Comparison of ENCODE assay signal across 30 cellular contexts in genomic region chr5:98415663-98416062, GRCh38.
DNase-seq lines count a peak whose midpoint lies in the region; ATAC-seq and TF ChIP-seq lines count a peak whose summit lies in the region.
"Had no signal": no experiment of that assay in that cellular context is flagged by ENCODE, and none has a peak within 500 bp of the region (broad histone marks: within the 10 kb centered on the region; RNA-seq: fewer than 3 reads in every experiment).

No MANE protein-coding gene starts in this region.

- H3K9me3 ChIP-seq in adipocyte (ENCODE audit: control insufficient read depth, low read length): no peaks in the 10 kb centered on the region
- H3K9me3 ChIP-seq: A549, BE2C, esophagus squamous epithelium had no signal

- H3K9ac ChIP-seq in adipocyte (ENCODE audit: low read length): peak overlapping the region; percentile 32

- peaks cover 61% of the 10 kb centered on the region for H3K4me1 Mint-ChIP-seq in HFFc6 (ENCODE audit: low read depth)
- H3K4me1 Mint-ChIP-seq: activated B cell treated with CpG ODN at 0.5 μM for 24 hours; endodermal cell; mesothelial cell of epicardium; naive thymus-derived CD8-positive, alpha-beta T cell; stimulated activated naive CD8-positive, alpha-beta T cell treated with anti-CD3 and anti-CD28 coated beads, Interleukin-15, amount 100 ng/mL, for 72 hours had no signal

- H3K27ac Mint-ChIP-seq in HFFc6: peak overlapping the region; percentile 100
- H3K27ac Mint-ChIP-seq: activated B cell treated with CpG ODN at 0.5 μM for 24 hours; endodermal cell; mesothelial cell of epicardium; naive thymus-derived CD8-positive, alpha-beta T cell; stimulated activated naive CD8-positive, alpha-beta T cell treated with anti-CD3 and anti-CD28 coated beads, Interleukin-15, amount 100 ng/mL, for 72 hours had no signal

- H3K4me3 ChIP-seq in adipocyte (ENCODE audit: low read length): no peak overlapping the region
- H3K4me3 ChIP-seq: A549, cardiac muscle cell, esophagus squamous epithelium, MG63 had no signal

- no peaks in the 10 kb centered on the region for H3K27me3 ChIP-seq in adipocyte (replicated peaks; ENCODE audit: control insufficient read depth, insufficient read depth, low read length)
- H3K27me3 ChIP-seq: BE2C, cardiac muscle cell, esophagus squamous epithelium, MG63 had no signal

- H3K4me1 ChIP-seq in adipocyte (ENCODE audit: control insufficient read depth, insufficient read depth, low read length): peaks cover 38% of the 10 kb centered on the region
- H3K4me1 ChIP-seq: A549, BE2C, esophagus squamous epithelium had no signal

- peak overlapping the region; percentile 70 for H3K4me3 Mint-ChIP-seq in HFFc6
- H3K4me3 Mint-ChIP-seq: activated B cell treated with CpG ODN at 0.5 μM for 24 hours; endodermal cell; mesothelial cell of epicardium; naive thymus-derived CD8-positive, alpha-beta T cell; stimulated activated naive CD8-positive, alpha-beta T cell treated with anti-CD3 and anti-CD28 coated beads, Interleukin-15, amount 100 ng/mL, for 72 hours had no signal

- DNase-seq in A172 (ENCODE audit: low spot score) (peak; percentile 13), HFFc6 (no peak), adipocyte (ENCODE audit: low read depth) (no peak), kidney tubule cell (ENCODE audit: low spot score) (peak; percentile 53), NCI-H2081 (lab: John Stamatoyannopoulos, UW) (no peak), NCI-H82 (lab: John Stamatoyannopoulos, UW) (no peak)
- DNase-seq: activated B cell treated with CpG ODN at 0.5 μM for 24 hours; activated CD4-positive, alpha-beta T cell treated with anti-CD3 and anti-CD28 coated beads, Interleukin-2, amount 50 U/mL, for 4 hours; activated naive CD4-positive, alpha-beta T cell treated with Interleukin-2 at 50 U/mL for 16 hours; activated T-cell treated with anti-CD3 and anti-CD28 coated beads, Interleukin-2, amount 50 U/mL, for 72 hours; BE2C; cortex of kidney; endodermal cell; esophagus squamous epithelium; left ventricle myocardium superior; MG63; naive thymus-derived CD8-positive, alpha-beta T cell; NCI-H2029 treated with DMSO at 0.1 percent for 48 hours; NCI-H345; nucleus accumbens; SHP77; small intestine; stimulated activated CD4-positive, alpha-beta T cell treated with anti-CD3 and anti-CD28 coated beads, Interleukin-1b, Interleukin-23, amount 100 ng/mL, for 48 hours; stimulated activated CD8-positive, alpha-beta memory T cell treated with anti-CD3 and anti-CD28 coated beads, Interleukin-4, amount 100 ng/mL, for 48 hours; stimulated activated naive CD8-positive, alpha-beta T cell treated with anti-CD3 and anti-CD28 coated beads, Interleukin-15, amount 100 ng/mL, for 72 hours had no signal

- no peaks in the 10 kb centered on the region for H3K36me3 ChIP-seq in adipocyte (ENCODE audit: control insufficient read depth, insufficient read depth, low read length, severe bottlenecking)
- H3K36me3 ChIP-seq: BE2C, cardiac muscle cell, esophagus squamous epithelium, MG63 had no signal

- no peak for ATAC-seq in GM18858 (IDR thresholded peaks at IDR 0.05; ENCODE audit: unreplicated experiment)
- ATAC-seq in HG03280 (IDR thresholded peaks at IDR 0.05; ENCODE audit: unreplicated experiment): no peak
- ATAC-seq: A549; left ventricle myocardium superior; naive thymus-derived CD8-positive, alpha-beta T cell; stimulated activated naive CD8-positive, alpha-beta T cell treated with anti-CD3 and anti-CD28 coated beads, Interleukin-15, amount 100 ng/mL, for 72 hours had no signal

- H3K27me3 Mint-ChIP-seq in HFFc6 (ENCODE audit: insufficient read depth): peaks cover 4% of the 10 kb centered on the region
- H3K27me3 Mint-ChIP-seq: activated B cell treated with CpG ODN at 0.5 μM for 24 hours had no signal

- H3K9me3 Mint-ChIP-seq in HFFc6: peaks cover 13% of the 10 kb centered on the region
- H3K9me3 Mint-ChIP-seq: activated B cell treated with CpG ODN at 0.5 μM for 24 hours; endodermal cell; mesothelial cell of epicardium; stimulated activated naive CD8-positive, alpha-beta T cell treated with anti-CD3 and anti-CD28 coated beads, Interleukin-15, amount 100 ng/mL, for 72 hours had no signal

- peaks cover 35% of the 10 kb centered on the region for H3K36me3 Mint-ChIP-seq in HFFc6 (ENCODE audit: low read depth)
- H3K36me3 Mint-ChIP-seq: mesothelial cell of epicardium; naive thymus-derived CD8-positive, alpha-beta T cell had no signal

- no peak for TF ChIP-seq CTCF in HFFc6 (IDR thresholded peaks at IDR 0.05)

Comparison
In these comparisons a context has a peak if more than half of its experiments do, and no peak if none do; other contexts are left out.
1. DNase-seq: peak in A172 (single experiment) and kidney tubule cell (single experiment); none in HFFc6 (single experiment), adipocyte (single experiment), NCI-H2081 (0 of 2) and NCI-H82 (single experiment).